Comparison of ENCODE assay signal across 16 cellular contexts in the genomic region with DNA sequence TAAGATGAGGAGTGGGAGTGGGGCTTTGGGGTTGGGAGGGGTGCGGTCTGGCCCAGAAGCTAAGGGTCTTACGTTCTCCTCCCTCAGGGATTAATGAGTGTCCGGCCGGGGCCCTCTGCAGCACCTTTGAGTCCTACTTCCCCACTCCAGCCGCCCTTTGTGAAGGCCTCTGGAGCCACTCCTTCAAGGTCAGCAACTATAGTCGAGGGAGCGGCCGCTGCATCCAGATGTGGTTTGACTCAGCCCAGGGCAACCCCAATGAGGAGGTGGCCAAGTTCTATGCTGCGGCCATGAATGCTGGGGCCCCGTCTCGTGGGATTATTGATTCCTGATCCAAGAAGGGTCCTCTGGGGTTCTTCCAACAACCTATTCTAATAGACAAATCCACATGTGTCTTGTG. TPM values are rescaled to one million over a fixed set of nuclear protein-coding genes. Genes with fewer than 3 reads are reported as not detected.
DNase-seq lines count a peak whose midpoint lies in the region; ATAC-seq, FAIRE-seq and TF ChIP-seq lines count a peak whose summit lies in the region.
"Had no signal": no experiment of that assay in that cellular context is flagged by ENCODE, and none has a peak within 500 bp of the region (broad histone marks: within the 10 kb centered on the region; RNA-seq: fewer than 3 reads in every experiment).

No MANE protein-coding gene starts in this region.

- intact Hi-C loops in CD14-positive monocyte (cut with micrococcal nuclease) = no loop called here
- intact Hi-C loops in ascending aorta (cut with DNase I) = no loop called here

- H3K27ac Mint-ChIP-seq in CD14-positive monocyte = peak overlapping the region in 6 of 7 donors; percentile 14 to 98 (median 80)
- H3K27ac Mint-ChIP-seq: CD4-positive, CD25-positive, alpha-beta regulatory T cell had no signal

- peak overlapping the region in 1 of 2 donors; percentile 66 for H3K4me3 Mint-ChIP-seq in CD14-positive monocyte
- H3K4me3 Mint-ChIP-seq: CD4-positive, CD25-positive, alpha-beta regulatory T cell had no signal

- dilution Hi-C loops in keratinocyte (cut with MboI; ENCODE audit: extremely low pct_ligation_motif_present, low sequenced_read_pairs) = no loop called here

- H4K91ac ChIP-seq in trophoblast cell (ENCODE audit: low read depth, low read length) = no peak overlapping the region

- H3K14ac ChIP-seq in trophoblast cell (ENCODE audit: low read length) = no peak overlapping the region

- H3K23ac ChIP-seq in trophoblast cell (ENCODE audit: low read length) = no peak overlapping the region

- H3K27me3 Mint-ChIP-seq in CD14-positive monocyte (ENCODE audit: low read depth in 3 of 3) = peaks cover 0 to 2% (median 0%) of the 10 kb centered on the region in 3 donors

- peak overlapping the region; percentile 99 for H3K27ac ChIP-seq in RWPE2 (ENCODE audit: poor library complexity, severe bottlenecking)
- peak overlapping the region; percentile 43 for H3K27ac ChIP-seq in keratinocyte (ENCODE audit: control insufficient read depth, insufficient read depth, low read length)
- H3K27ac ChIP-seq in trophoblast cell (ENCODE audit: low read depth, low read length) = no peak overlapping the region
- no peak overlapping the region for H3K27ac ChIP-seq in ascending aorta
- H3K27ac ChIP-seq: BLaER1 had no signal

- no peaks in the 10 kb centered on the region for H3K9me3 Mint-ChIP-seq in CD14-positive monocyte
- H3K9me3 Mint-ChIP-seq: CD4-positive, CD25-positive, alpha-beta regulatory T cell had no signal

- FAIRE-seq in keratinocyte (lab: Jason Lieb, UNC) = no peak
- FAIRE-seq: HTR-8/SVneo had no signal

- H3K36me3 ChIP-seq in RWPE2 (ENCODE audit: low read depth) = peaks cover 24% of the 10 kb centered on the region
- peaks cover 7 to 11% of the 10 kb centered on the region in 2 experiments for H3K36me3 ChIP-seq in keratinocyte (ENCODE audit: control insufficient read depth in 2 of 2, extremely low read depth in 1 of 2, insufficient read depth in 2 of 2, low read length in 2 of 2)
- no peaks in the 10 kb centered on the region for H3K36me3 ChIP-seq in trophoblast cell (ENCODE audit: control insufficient read depth in 1 of 2, insufficient read depth in 2 of 2, low read length in 2 of 2)
- H3K36me3 ChIP-seq in ascending aorta = no peaks in the 10 kb centered on the region
- H3K36me3 ChIP-seq: BLaER1 had no signal

- H3K9me3 ChIP-seq in RWPE2 (ENCODE audit: severe bottlenecking) (no peaks in the 10 kb centered on the region), keratinocyte (ENCODE audit: control insufficient read depth, low read depth, low read length) (no peaks in the 10 kb centered on the region), trophoblast cell (ENCODE audit: insufficient read depth, low read depth, low read length) (peaks cover 2% of the 10 kb centered on the region), ascending aorta (no peaks in the 10 kb centered on the region)
- H3K9me3 ChIP-seq: BLaER1 had no signal

- no peak overlapping the region for H4K12ac ChIP-seq in trophoblast cell (ENCODE audit: low read depth, low read length)

- H3K4me2 ChIP-seq in keratinocyte (ENCODE audit: control insufficient read depth, extremely low read depth, insufficient read depth, low read depth, low read length) = no peak overlapping the region
- H3K4me2 ChIP-seq in trophoblast cell (ENCODE audit: low read length) = no peak overlapping the region
- H3K4me2 ChIP-seq: BLaER1 had no signal

- ATAC-seq in RWPE2 (ENCODE audit: low read depth) (no peak), HG03175 (IDR thresholded peaks at IDR 0.05; ENCODE audit: unreplicated experiment) (no peak)

- H2BK5ac ChIP-seq in trophoblast cell (ENCODE audit: low read depth, low read length, poor library complexity) = no peak overlapping the region

- no peaks in the 10 kb centered on the region for H4K20me1 ChIP-seq in keratinocyte (ENCODE audit: control insufficient read depth, extremely low read depth, insufficient read depth, low read length)
- H4K20me1 ChIP-seq: BLaER1 had no signal

- no peak overlapping the region for H3K18ac ChIP-seq in trophoblast cell (ENCODE audit: low read length)

- H3K36me3 Mint-ChIP-seq in CD14-positive monocyte = peaks cover 40 to 66% of the 10 kb centered on the region in 2 donors
- H3K36me3 Mint-ChIP-seq: CD4-positive, CD25-positive, alpha-beta regulatory T cell had no signal

- DNase-seq in CD14-positive monocyte (ENCODE audit: low spot score) (no peak), RWPE2 (ENCODE audit: low spot score) (no peak), keratinocyte (ENCODE audit: low read depth, low spot score) (no peak), trophoblast cell (no peak), ascending aorta (ENCODE audit: low spot score in 2 of 2) (no peak)
- DNase-seq in stimulated activated CD4-positive, alpha-beta T cell treated with anti-CD3 and anti-CD28 coated beads, Interleukin-4, amount 100 ng/mL, for 1 hour = no peak
- DNase-seq: 8988T; AML-193; Calu3; CD4-positive, CD25-positive, alpha-beta regulatory T cell; DMS 273 treated with DMSO at 0.1 percent for 48 hours had no signal

- WGBS in trophoblast cell (ENCODE audit: extremely low coverage, insufficient coverage, insufficient read length) = no CpG with 5 or more reads among the region's 11 CpGs

- H3K9me1 ChIP-seq in keratinocyte (ENCODE audit: control insufficient read depth, extremely low read depth, insufficient read depth, low read length) = no peaks in the 10 kb centered on the region

- no peaks in the 10 kb centered on the region for H3K27me3 ChIP-seq in RWPE2 (ENCODE audit: insufficient read depth, poor library complexity, severe bottlenecking)
- H3K27me3 ChIP-seq in keratinocyte (ENCODE audit: control insufficient read depth, extremely low read depth, insufficient read depth, low read length) = no peaks in the 10 kb centered on the region
- no peaks in the 10 kb centered on the region for H3K27me3 ChIP-seq in trophoblast cell (ENCODE audit: insufficient read depth, low read length)
- no peaks in the 10 kb centered on the region for H3K27me3 ChIP-seq in ascending aorta
- H3K27me3 ChIP-seq: BLaER1 had no signal

- TF ChIP-seq CTCF in CD14-positive monocyte (IDR thresholded peaks at IDR 0.05) (no peak), RWPE2 (IDR thresholded peaks at IDR 0.05; ENCODE audit: poor library complexity, severe bottlenecking) (no peak), keratinocyte (optimal IDR thresholded peaks at IDR 0.05 in 1 of 3, IDR thresholded peaks at IDR 0.05 in 1 of 3, conservative IDR thresholded peaks at IDR 0.05 in 1 of 3; ENCODE audit: extremely low read depth in 1 of 3, insufficient read depth in 2 of 3, low read length in 3 of 3) (no peak), ascending aorta (IDR thresholded peaks at IDR 0.05) (no peak)

- peaks cover 84% of the 10 kb centered on the region for H3K4me1 Mint-ChIP-seq in CD14-positive monocyte

- no peak overlapping the region for H4K8ac ChIP-seq in trophoblast cell (ENCODE audit: low read depth, low read length)

- no peak overlapping the region for H2BK12ac ChIP-seq in trophoblast cell (ENCODE audit: low read length)

- H2AFZ ChIP-seq in keratinocyte (ENCODE audit: control insufficient read depth, low read length) = no peak overlapping the region
- H2AFZ ChIP-seq in trophoblast cell (ENCODE audit: insufficient read depth, low read length, poor library complexity) = no peak overlapping the region

- H2BK120ac ChIP-seq in trophoblast cell (ENCODE audit: insufficient read depth, low read length, poor library complexity) = no peak overlapping the region

- H3K9ac ChIP-seq in keratinocyte (ENCODE audit: control insufficient read depth, extremely low read depth, insufficient read depth, low read length) (no peak overlapping the region), trophoblast cell (ENCODE audit: low read length) (no peak overlapping the region)
- H3K9ac ChIP-seq: BLaER1 had no signal

- H2AK5ac ChIP-seq in trophoblast cell (ENCODE audit: low read length) = no peak overlapping the region

- peaks cover 38% of the 10 kb centered on the region for H3K4me1 ChIP-seq in RWPE2 (ENCODE audit: insufficient read depth, poor library complexity, severe bottlenecking)
- H3K4me1 ChIP-seq in keratinocyte (ENCODE audit: control insufficient read depth, extremely low read depth, insufficient read depth, low read length) = peaks cover 49% of the 10 kb centered on the region
- H3K4me1 ChIP-seq in trophoblast cell (ENCODE audit: control insufficient read depth in 1 of 2, insufficient read depth in 2 of 2, low read length in 2 of 2) = no peaks in the 10 kb centered on the region
- H3K4me1 ChIP-seq in ascending aorta = no peaks in the 10 kb centered on the region
- H3K4me1 ChIP-seq: BLaER1 had no signal

- H3K79me2 ChIP-seq in keratinocyte (ENCODE audit: control insufficient read depth, insufficient read depth, low read length) = no peaks in the 10 kb centered on the region
- no peaks in the 10 kb centered on the region for H3K79me2 ChIP-seq in trophoblast cell (ENCODE audit: control insufficient read depth, insufficient read depth, low read length, poor library complexity)

- H3K4me3 ChIP-seq in RWPE2 (ENCODE audit: severe bottlenecking) = no peak overlapping the region
- no peak overlapping the region for H3K4me3 ChIP-seq in keratinocyte (ENCODE audit: control insufficient read depth in 2 of 3, extremely low read depth in 1 of 3, insufficient read depth in 2 of 3, low read depth in 1 of 3, low read length in 3 of 3)
- H3K4me3 ChIP-seq in trophoblast cell (ENCODE audit: low read depth, low read length) = peak overlapping the region; percentile 45
- no peak overlapping the region for H3K4me3 ChIP-seq in ascending aorta
- H3K4me3 ChIP-seq: BLaER1 had no signal

- no peak overlapping the region for H3K4ac ChIP-seq in trophoblast cell (ENCODE audit: low read depth, low read length)

- H3K79me1 ChIP-seq in trophoblast cell (ENCODE audit: low read length) = no peaks in the 10 kb centered on the region

RNA-seq across cellular contexts. Expression of a gene that starts 4.0 kb away (rescaled TPM):
- 100 to 1,000 TPM in 1 of 2 donors, 10 to 100 TPM in 1; 74.0 to 330 TPM for polyA plus RNA-seq in CD14-positive monocyte
- polyA plus RNA-seq in keratinocyte = 21.0 to 74.6 TPM (median 23.5 TPM) in 3 replicates
- 61.0 TPM for polyA plus RNA-seq in keratinocyte (2011; ENCODE audit: low read depth)
- polyA plus RNA-seq in keratinocyte (2011; cell fraction: cytosol; rRNA removed) = 46.2 and 68.6 TPM in 2 replicates
- polyA plus RNA-seq in keratinocyte (2011; cell fraction: nucleus; rRNA removed) = 49.4 and 69.7 TPM in 2 replicates
- 33.1 and 102 TPM in 2 replicates for polyA plus RNA-seq in keratinocyte (2012; ENCODE audit: low replicate concordance)
- polyA minus RNA-seq in keratinocyte = 10.5 to 37.4 TPM (median 11.6 TPM) in 3 replicates
- 29.5 TPM for polyA minus RNA-seq in keratinocyte (2011; cell fraction: cytosol; rRNA and poly(A)+ RNA removed)
- polyA minus RNA-seq in keratinocyte (2011; cell fraction: nucleus; rRNA and poly(A)+ RNA removed) = 19.4 and 19.9 TPM in 2 replicates
- polyA plus RNA-seq in trophoblast cell (2013) = not detected in 2 replicates
- not detected for total RNA-seq in ascending aorta
- total RNA-seq: Calu3; CD4-positive, CD25-positive, alpha-beta regulatory T cell; Daoy; H4 had no signal

RNA-seq across cellular contexts. Expression of a gene that starts 27.0 kb away (rescaled TPM):
- 100 to 1,000 TPM in 1 of 2 donors, 10 to 100 TPM in 1; 94.8 to 112 TPM for polyA plus RNA-seq in CD14-positive monocyte
- polyA plus RNA-seq in keratinocyte = 42.1 to 90.8 TPM (median 70.9 TPM) in 3 replicates
- polyA plus RNA-seq in keratinocyte (2011; ENCODE audit: low read depth) = 32.4 TPM
- polyA plus RNA-seq in keratinocyte (2011; cell fraction: cytosol; rRNA removed) = 67.7 and 99.0 TPM in 2 replicates
- 24.9 and 32.3 TPM in 2 replicates for polyA plus RNA-seq in keratinocyte (2011; cell fraction: nucleus; rRNA removed)
- polyA plus RNA-seq in keratinocyte (2012; ENCODE audit: low replicate concordance) = 30.4 and 94.9 TPM in 2 replicates
- 33.1 to 60.4 TPM (median 34.0 TPM) in 3 replicates for polyA minus RNA-seq in keratinocyte
- 16.9 TPM for polyA minus RNA-seq in keratinocyte (2011; cell fraction: cytosol; rRNA and poly(A)+ RNA removed)
- polyA minus RNA-seq in keratinocyte (2011; cell fraction: nucleus; rRNA and poly(A)+ RNA removed) = 3.2 and 6.1 TPM in 2 replicates
- polyA plus RNA-seq in trophoblast cell (2013) = 47.7 TPM in 2 replicates
- not detected for total RNA-seq in ascending aorta

RNA-seq across cellular contexts. Expression of a gene that starts 33.8 kb away (rescaled TPM):
- polyA plus RNA-seq in CD14-positive monocyte (not detected), keratinocyte (not detected in 3 replicates)
- polyA plus RNA-seq in keratinocyte (2011; ENCODE audit: low read depth) = not detected
- polyA plus RNA-seq in keratinocyte (2011; cell fraction: cytosol; rRNA removed) = not detected in 2 replicates
- polyA plus RNA-seq in keratinocyte (2011; cell fraction: nucleus; rRNA removed) = not detected in 2 replicates
- not detected in 2 replicates for polyA plus RNA-seq in keratinocyte (2012; ENCODE audit: low replicate concordance)
- not detected in 3 replicates for polyA minus RNA-seq in keratinocyte
- polyA minus RNA-seq in keratinocyte (2011; cell fraction: cytosol; rRNA and poly(A)+ RNA removed) = not detected
- polyA minus RNA-seq in keratinocyte (2011; cell fraction: nucleus; rRNA and poly(A)+ RNA removed) = not detected in 2 replicates
- not detected in 2 replicates for polyA plus RNA-seq in trophoblast cell (2013)
- total RNA-seq in ascending aorta = not detected
- total RNA-seq: Calu3; CD4-positive, CD25-positive, alpha-beta regulatory T cell; Daoy; H4 had no signal
- polyA plus RNA-seq: CD4-positive, CD25-positive, alpha-beta regulatory T cell had no signal

RNA-seq across cellular contexts. Expression of a gene that starts 36.4 kb away (rescaled TPM):
- polyA plus RNA-seq in CD14-positive monocyte (100 to 1,000 TPM; 256 to 292 TPM), keratinocyte (88.5 to 151 TPM (median 131 TPM) in 3 replicates)
- 8.6 TPM for polyA plus RNA-seq in keratinocyte (2011; ENCODE audit: low read depth)
- polyA plus RNA-seq in keratinocyte (2011; cell fraction: cytosol; rRNA removed) = 134 and 162 TPM in 2 replicates
- polyA plus RNA-seq in keratinocyte (2011; cell fraction: nucleus; rRNA removed) = 63.4 and 68.9 TPM in 2 replicates
- polyA plus RNA-seq in keratinocyte (2012; ENCODE audit: low replicate concordance) = 82.4 and 135 TPM in 2 replicates
- 210 to 319 TPM (median 261 TPM) in 3 replicates for polyA minus RNA-seq in keratinocyte
- 159 TPM for polyA minus RNA-seq in keratinocyte (2011; cell fraction: cytosol; rRNA and poly(A)+ RNA removed)
- polyA minus RNA-seq in keratinocyte (2011; cell fraction: nucleus; rRNA and poly(A)+ RNA removed) = 28.0 and 29.3 TPM in 2 replicates
- 74.4 and 74.6 TPM in 2 replicates for polyA plus RNA-seq in trophoblast cell (2013)
- total RNA-seq in ascending aorta = 148 TPM

RNA-seq across cellular contexts. Expression of a gene that starts 52.4 kb away (rescaled TPM):
- polyA plus RNA-seq in CD14-positive monocyte = not detected
- 0.13 to 0.50 TPM (median 0.33 TPM) in 3 replicates for polyA plus RNA-seq in keratinocyte
- 3.0 TPM for polyA plus RNA-seq in keratinocyte (2011; ENCODE audit: low read depth)
- polyA plus RNA-seq in keratinocyte (2011; cell fraction: cytosol; rRNA removed) = 0.24 and 0.26 TPM in 2 replicates
- 3.3 and 4.7 TPM in 2 replicates for polyA plus RNA-seq in keratinocyte (2011; cell fraction: nucleus; rRNA removed)
- polyA plus RNA-seq in keratinocyte (2012; ENCODE audit: low replicate concordance) = 2.7 TPM in 1 of 2 replicates, not detected in the other
- polyA minus RNA-seq in keratinocyte = 0.46 TPM in 1 of 3 replicates, not detected in the others
- 4.8 TPM for polyA minus RNA-seq in keratinocyte (2011; cell fraction: cytosol; rRNA and poly(A)+ RNA removed)
- polyA minus RNA-seq in keratinocyte (2011; cell fraction: nucleus; rRNA and poly(A)+ RNA removed) = 1.5 and 1.9 TPM in 2 replicates
- 33.1 and 40.4 TPM in 2 replicates for polyA plus RNA-seq in trophoblast cell (2013)
- total RNA-seq in ascending aorta = not detected
- total RNA-seq: CD4-positive, CD25-positive, alpha-beta regulatory T cell; Daoy had no signal
- polyA plus RNA-seq: CD4-positive, CD25-positive, alpha-beta regulatory T cell had no signal

Comparison
In these comparisons a context has a peak if more than half of its experiments do, and no peak if none do; other contexts are left out.
1. H3K27ac ChIP-seq: peak in RWPE2 (single experiment) and keratinocyte (single experiment); none in trophoblast cell (single experiment) and ascending aorta (0 of 2).